ENCODE assay signal across 24 cellular contexts in genomic region chr4:99606716-99607115, GRCh38. TPM values are rescaled to one million over a fixed set of nuclear protein-coding genes. Genes with fewer than 3 reads are reported as not detected.
"Had no signal": no experiment of that assay in that cellular context is flagged by ENCODE, and none has a peak within 500 bp of the region (broad histone marks: within the 10 kb centered on the region; RNA-seq: fewer than 3 reads in every experiment).

No MANE protein-coding gene starts in this region.

- H3K27me3 ChIP-seq: stomach, suprapubic skin, testis, thyroid gland, tibial artery, tibial nerve, transverse colon, upper lobe of left lung, upper lobe of right lung, uterus, vagina had no signal

- H3K36me3 ChIP-seq: stomach, suprapubic skin, thoracic aorta, thyroid gland, tibial artery, tibial nerve, transverse colon, upper lobe of left lung, upper lobe of right lung, uterus, vagina had no signal

- H3K4me3 ChIP-seq: stomach, suprapubic skin, testis, thoracic aorta, thyroid gland, tibial artery, tibial nerve, transverse colon, upper lobe of left lung, upper lobe of right lung, uterus, vagina had no signal

- H3K27ac ChIP-seq: stomach, suprapubic skin, testis, thoracic aorta, thyroid gland, tibial artery, tibial nerve, transverse colon, upper lobe of left lung, upper lobe of right lung, uterus, vagina had no signal

- H3K4me1 ChIP-seq: testis, thyroid gland, tibial nerve, transverse colon, upper lobe of left lung, upper lobe of right lung, uterus, vagina had no signal

- DNase-seq: stimulated activated CD4-positive, alpha-beta T cell treated with anti-CD3 and anti-CD28 coated beads, Interleukin-2, amount 100 ng/mL, for 48 hours; stimulated activated CD4-positive, alpha-beta T cell treated with anti-CD3 and anti-CD28 coated beads, Interleukin-4, amount 100 ng/mL, for 1 hour; stimulated activated CD4-positive, alpha-beta T cell treated with anti-CD3 and anti-CD28 coated beads, Interleukin-4, amount 100 ng/mL, for 24 hours; stimulated activated CD4-positive, alpha-beta T cell treated with anti-CD3 and anti-CD28 coated beads, Interleukin-4, amount 100 ng/mL, for 4 hours; stimulated activated CD8-positive, alpha-beta memory T cell treated with anti-CD3 and anti-CD28 coated beads, Interleukin-4, amount 100 ng/mL, for 48 hours; stimulated activated naive B cell treated with anti-CD40 and anti-IgM and Interleukin-4, amounts not matched to agents 10 μg/mL and 1 μg/mL and 100 μg/mL, for 72 hours; stimulated activated naive CD4-positive, alpha-beta T cell; stimulated activated naive CD4-positive, alpha-beta T cell treated with Interleukin-2 at 50 U/mL for 16 hours; stimulated activated naive CD8-positive, alpha-beta T cell treated with anti-CD3 and anti-CD28 coated beads, Interleukin-15, amount 100 ng/mL, for 72 hours; stimulated activated naive CD8-positive, alpha-beta T cell treated with anti-CD3 and anti-CD28 coated beads, Interleukin-15, Interleukin-2, amounts not matched to agents 100 U/mL and 50 U/mL, for 24 hours; stomach; substantia nigra; testis; thyroid gland; tibial artery; transverse colon; upper lobe of left lung; upper lobe of right lung; uterus had no signal

- H3K9me3 ChIP-seq: stomach, suprapubic skin, testis, thoracic aorta, thyroid gland, tibial artery, tibial nerve, transverse colon, upper lobe of left lung, upper lobe of right lung, uterus, vagina had no signal

RNA-seq across cellular contexts. Expression of gene MTTP, which starts 32.1 kb away (rescaled TPM):
- total RNA-seq: thoracic aorta, ureter, vagina had no signal

RNA-seq across cellular contexts. Expression of gene C4orf54, which starts 50.9 kb away (rescaled TPM):
- total RNA-seq: suprapubic skin, tibial nerve, transverse colon, upper lobe of right lung, ureter, vagina had no signal
